Comparison of ENCODE assay signal across 8 cellular contexts in the genomic region with DNA sequence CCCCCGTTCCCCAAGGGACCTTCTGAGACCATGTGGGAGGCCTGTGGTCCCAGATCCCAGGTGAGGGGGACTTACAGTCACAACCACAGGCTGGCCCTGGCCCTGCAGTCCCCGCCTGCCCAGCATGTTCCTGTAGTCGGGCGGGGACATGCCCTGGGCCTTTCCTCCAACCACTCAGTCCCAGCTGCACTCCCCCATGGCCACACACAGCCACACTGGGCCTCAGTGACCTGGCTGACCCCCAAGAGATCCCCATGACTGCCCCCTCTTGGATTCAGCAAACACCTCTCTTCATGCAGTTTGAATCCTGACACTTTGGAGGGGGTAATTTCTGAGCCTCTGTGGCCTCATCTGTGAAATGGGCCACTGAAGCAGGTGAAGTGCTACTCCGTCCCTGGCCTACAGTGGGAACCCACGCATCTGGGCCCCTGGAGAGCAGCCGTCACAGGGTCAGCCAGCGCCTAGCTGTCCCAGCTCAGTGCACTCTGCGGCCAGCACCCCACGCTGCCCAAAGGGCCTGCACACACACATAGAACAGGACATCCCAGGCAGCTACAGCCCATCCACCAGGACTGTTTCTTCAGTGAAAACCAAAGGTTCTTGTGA. TPM values are rescaled to one million over a fixed set of nuclear protein-coding genes. Genes with fewer than 3 reads are reported as not detected.
DNase-seq lines count a peak whose midpoint lies in the region; ATAC-seq, FAIRE-seq and TF ChIP-seq lines count a peak whose summit lies in the region.

No MANE protein-coding gene starts in this region.

- peak overlapping the region; percentile 83 for H3K27ac Mint-ChIP-seq in CD4-positive, alpha-beta T cell
- peak overlapping the region; percentile 96 for H3K27ac Mint-ChIP-seq in central memory CD8-positive, alpha-beta T cell (ENCODE audit: low read depth)

- H3K27ac ChIP-seq in CD4-positive, alpha-beta T cell (ENCODE audit: low read depth, low read length), result no peak overlapping the region

- intact Hi-C loops in CD4-positive, alpha-beta T cell (cut with DNase I, micrococcal nuclease), result no loop called here

- no peaks in the 10 kb centered on the region for H3K27me3 ChIP-seq in CD4-positive, alpha-beta T cell (ENCODE audit: control insufficient read depth, insufficient read depth, low read length)

- ATAC-seq in CD4-positive, alpha-beta T cell (ENCODE audit: poor library complexity), result no peak
- peak; percentile 44 for ATAC-seq in GM19463 (IDR thresholded peaks at IDR 0.05; ENCODE audit: unreplicated experiment)
- ATAC-seq in HG03442 (IDR thresholded peaks at IDR 0.05; ENCODE audit: unreplicated experiment), result peak; percentile 41
- ATAC-seq in central memory CD8-positive, alpha-beta T cell (replicated peaks; ENCODE audit: extremely low read depth, poor library complexity, severe bottlenecking), result peak; percentile 23

- FAIRE-seq in H54 (lab: Jason Lieb, UNC), result no peak

- POLR2A ChIA-PET in CD4-positive, alpha-beta T cell (lab: Charles Lee), result interaction anchor here (1.2 kb wide), 2 partner anchors 27 to 482 kb away, joined by 5 to 6 read pairs; a partner anchor contains a TSS

- no peak for TF ChIP-seq CTCF in CD4-positive, alpha-beta T cell (IDR thresholded peaks at IDR 0.05)

- no peak overlapping the region for H3K4me3 Mint-ChIP-seq in CD4-positive, alpha-beta T cell
- peak overlapping the region; percentile 66 for H3K4me3 Mint-ChIP-seq in central memory CD8-positive, alpha-beta T cell

- H3K27me3 Mint-ChIP-seq in CD4-positive, alpha-beta T cell, result no peaks in the 10 kb centered on the region
- no peaks in the 10 kb centered on the region for H3K27me3 Mint-ChIP-seq in central memory CD8-positive, alpha-beta T cell

- no peaks in the 10 kb centered on the region for H3K36me3 Mint-ChIP-seq in CD4-positive, alpha-beta T cell (ENCODE audit: low read depth)
- H3K36me3 Mint-ChIP-seq in central memory CD8-positive, alpha-beta T cell (ENCODE audit: insufficient read depth), result peaks cover 10% of the 10 kb centered on the region

- DNase-seq in CD4-positive, alpha-beta T cell, result peak in 3 of 10 experiments; percentile 7 to 25 (median 16)
- DNase-seq in central memory CD8-positive, alpha-beta T cell (ENCODE audit: low spot score in 2 of 2), result no peak
- DNase-seq in NCI-H82 treated with DMSO at 0.1 percent for 48 hours (lab: John Stamatoyannopoulos, UW; ENCODE audit: unreplicated experiment) (no peak), H54 (ENCODE audit: insufficient read length, low spot score) (no peak), cortex of kidney (lab: John Stamatoyannopoulos, UW) (no peak), NCI-H146 (lab: John Stamatoyannopoulos, UW) (no peak)

- H3K9me3 ChIP-seq in CD4-positive, alpha-beta T cell (ENCODE audit: control insufficient read depth, low read length), result no peaks in the 10 kb centered on the region

- H3K4me1 Mint-ChIP-seq in CD4-positive, alpha-beta T cell (ENCODE audit: low read depth), result peaks cover 10% of the 10 kb centered on the region
- H3K4me1 Mint-ChIP-seq in central memory CD8-positive, alpha-beta T cell, result peaks cover 12% of the 10 kb centered on the region

- no peaks in the 10 kb centered on the region for H3K9me3 Mint-ChIP-seq in CD4-positive, alpha-beta T cell
- no peaks in the 10 kb centered on the region for H3K9me3 Mint-ChIP-seq in central memory CD8-positive, alpha-beta T cell

- CTCF ChIA-PET in CD4-positive, alpha-beta T cell (lab: Charles Lee), result interaction anchor here (0.9 to 1.3 kb wide), 3 partner anchors 26 to 49 kb away, joined by 3 to 10 read pairs (median 3); no protein-coding TSS in a partner anchor

- TF ChIP-seq POLR2A in H54 (IDR thresholded peaks at IDR 0.05; ENCODE audit: low read depth, low read length), result no peak

RNA-seq across cellular contexts. Expression of a gene that starts 12.7 kb away (rescaled TPM):
- 1 to 10 TPM; 3.6 to 4.1 TPM for total RNA-seq in CD4-positive, alpha-beta T cell
